Comparison of ENCODE assay signal across 8 cellular contexts in the genomic region with DNA sequence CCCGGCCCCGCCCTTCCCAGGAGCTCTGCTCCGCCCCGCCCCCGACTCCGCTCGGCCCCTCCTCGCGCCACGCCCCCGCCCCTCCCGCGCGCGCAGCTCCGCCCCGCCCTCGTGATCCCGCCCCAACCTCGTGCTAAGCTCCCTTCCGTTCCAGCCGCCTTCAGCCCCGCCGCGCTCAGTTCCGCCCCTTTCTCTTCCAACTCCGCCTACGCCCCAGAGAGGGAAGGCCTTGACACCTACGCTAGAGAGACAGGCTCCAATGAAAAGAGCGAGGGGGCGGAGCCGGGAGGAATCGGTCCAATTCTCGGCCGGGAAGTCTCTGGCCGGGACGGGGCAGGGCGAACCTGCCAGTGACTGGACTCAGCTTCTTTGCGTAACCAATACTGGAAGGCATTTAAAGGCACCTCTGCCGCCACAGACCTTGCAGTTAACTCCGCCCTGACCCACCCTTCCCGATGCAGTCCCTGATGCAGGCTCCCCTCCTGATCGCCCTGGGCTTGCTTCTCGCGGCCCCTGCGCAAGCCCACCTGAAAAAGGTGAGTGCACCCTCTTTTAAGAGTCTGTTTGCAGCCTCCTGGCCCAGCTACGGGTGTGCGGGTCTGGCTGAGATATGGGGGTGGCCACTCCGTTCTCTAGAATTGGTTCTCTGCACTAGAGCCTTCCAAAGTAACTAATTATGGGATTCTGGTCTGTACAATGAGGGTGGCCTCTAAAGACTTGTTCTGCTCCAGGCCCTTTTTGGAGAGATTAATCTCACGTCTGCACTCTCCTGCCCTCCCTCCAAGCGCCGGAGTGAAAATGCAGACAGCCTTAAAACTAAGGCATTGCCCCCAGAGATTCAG. TPM values are rescaled to one million over a fixed set of nuclear protein-coding genes. Genes with fewer than 3 reads are reported as not detected.
A peak's percentile ranks its signal among the peaks of the same experiment; 100 is the strongest.
DNase-seq lines count a peak whose midpoint lies in the region; ATAC-seq, FAIRE-seq and TF ChIP-seq lines count a peak whose summit lies in the region.

GM2A (plus strand) TSS at position 424 of the 842 bp plus-strand sequence; CDS start at position 456, 32 bp downstream.

- H3K36me3 ChIP-seq in bronchial epithelial cell (ENCODE audit: control insufficient read depth, insufficient read depth, low read length) (peaks cover 2% of the 10 kb centered on the region), iPS-20b (ENCODE audit: insufficient read depth, low read depth, low read length) (no peaks in the 10 kb centered on the region)

- H3K27ac ChIP-seq in iPS-20b (ENCODE audit: low read length) = no peak within 1 kb of the TSS
- H3K27ac ChIP-seq in skin epidermis = peak within 1 kb of the TSS in 20 of 21 experiments; percentile 73 to 94 (median 84)

- no peaks in the 10 kb centered on the region for H3K27me3 ChIP-seq in bronchial epithelial cell (ENCODE audit: control insufficient read depth, insufficient read depth, low read length)
- H3K27me3 ChIP-seq in iPS-20b (ENCODE audit: insufficient read depth, low read length) = no peaks in the 10 kb centered on the region

- peak; percentile 91 for DNase-seq in AG04449 (ENCODE audit: low read depth, low spot score)
- DNase-seq in NCI-H2227 treated with DMSO at 0.1 percent for 48 hours (lab: John Stamatoyannopoulos, UW) = peak; percentile 92
- peak; percentile 99 for DNase-seq in bronchial epithelial cell (ENCODE audit: low read depth)

- FAIRE-seq in bronchial epithelial cell (lab: Jason Lieb, UNC) = no peak

- H3K4me3 ChIP-seq in AG04449 (ENCODE audit: low read depth, low read length) (peak within 1 kb of the TSS; percentile 79), WI38 (ENCODE audit: low read depth, low read length) (peak within 1 kb of the TSS; percentile 72), bronchial epithelial cell (ENCODE audit: low read depth, low read length) (peak within 1 kb of the TSS; percentile 85), iPS-20b (ENCODE audit: low read length) (peak within 1 kb of the TSS; percentile 91), skin epidermis (peak within 1 kb of the TSS; percentile 48 to 78 (median 65))

- no peaks in the 10 kb centered on the region for H3K9me3 ChIP-seq in iPS-20b (ENCODE audit: insufficient read depth, low read depth, low read length)

- H3K9ac ChIP-seq in iPS-20b (ENCODE audit: low read depth, low read length) = peak within 1 kb of the TSS; percentile 87

- TF ChIP-seq CTCF in AG04449 (IDR thresholded peaks at IDR 0.05; ENCODE audit: insufficient read depth, low read length, missing control alignments) (no peak), WI38 (IDR thresholded peaks at IDR 0.05; ENCODE audit: low read depth, low read length) (no peak), bronchial epithelial cell (IDR thresholded peaks at IDR 0.05; ENCODE audit: insufficient read depth, low read length, severe bottlenecking) (no peak)

- H3K4me1 ChIP-seq in iPS-20b (ENCODE audit: insufficient read depth, low read length) = 0 out of 2 replicates have a peak, but pooled peaks cover 3% of the 10 kb centered on the region

- CTCF ChIA-PET in AG04449 (lab: Yijun Ruan, JAX) = interaction anchor here (0.8 to 2.3 kb wide), 5 partner anchors 10 to 193 kb away, joined by 3 to 8 read pairs (median 4); no protein-coding TSS in a partner anchor

- ATAC-seq in GM18907 (IDR thresholded peaks at IDR 0.05; ENCODE audit: unreplicated experiment) (peak; percentile 88), HG03159 (IDR thresholded peaks at IDR 0.05; ENCODE audit: unreplicated experiment) (peak; percentile 82)

- POLR2A ChIA-PET in AG04449 (lab: Yijun Ruan, JAX) = interaction anchor here (0.6 to 1.2 kb wide), 6 partner anchors 11 to 518 kb away, joined by 3 to 5 read pairs (median 4); partner anchors contain the start of genes CCDC69 and G3BP1

RNA-seq across cellular contexts. Expression of gene GM2A, which starts in this region (rescaled TPM):
- 85.4 and 121 TPM in 2 replicates for total RNA-seq in bronchial epithelial cell
